In genomic region chr20:38429301-38429700, GRCh38 we compare ENCODE assay signal across 1 cellular context.
TF ChIP-seq lines count a peak whose summit lies in the region.

No MANE protein-coding gene starts in this region.

TF ChIP-seq in GM12878, 131 proteins besides CTCF, POLR2A, EP300 and RAD21:
- TF ChIP-seq POLR2AphosphoS5 (IDR thresholded peaks at IDR 0.05; ENCODE audit: low read length) (0 out of 2 replicates have a peak, but pooled peaks have one; percentile 33), ATF3 (IDR thresholded peaks at IDR 0.05; ENCODE audit: borderline replicate concordance, extremely low read depth, low read depth, low read length) (no peak)
